Comparison of ENCODE assay signal across 1 cellular context in the genomic region with DNA sequence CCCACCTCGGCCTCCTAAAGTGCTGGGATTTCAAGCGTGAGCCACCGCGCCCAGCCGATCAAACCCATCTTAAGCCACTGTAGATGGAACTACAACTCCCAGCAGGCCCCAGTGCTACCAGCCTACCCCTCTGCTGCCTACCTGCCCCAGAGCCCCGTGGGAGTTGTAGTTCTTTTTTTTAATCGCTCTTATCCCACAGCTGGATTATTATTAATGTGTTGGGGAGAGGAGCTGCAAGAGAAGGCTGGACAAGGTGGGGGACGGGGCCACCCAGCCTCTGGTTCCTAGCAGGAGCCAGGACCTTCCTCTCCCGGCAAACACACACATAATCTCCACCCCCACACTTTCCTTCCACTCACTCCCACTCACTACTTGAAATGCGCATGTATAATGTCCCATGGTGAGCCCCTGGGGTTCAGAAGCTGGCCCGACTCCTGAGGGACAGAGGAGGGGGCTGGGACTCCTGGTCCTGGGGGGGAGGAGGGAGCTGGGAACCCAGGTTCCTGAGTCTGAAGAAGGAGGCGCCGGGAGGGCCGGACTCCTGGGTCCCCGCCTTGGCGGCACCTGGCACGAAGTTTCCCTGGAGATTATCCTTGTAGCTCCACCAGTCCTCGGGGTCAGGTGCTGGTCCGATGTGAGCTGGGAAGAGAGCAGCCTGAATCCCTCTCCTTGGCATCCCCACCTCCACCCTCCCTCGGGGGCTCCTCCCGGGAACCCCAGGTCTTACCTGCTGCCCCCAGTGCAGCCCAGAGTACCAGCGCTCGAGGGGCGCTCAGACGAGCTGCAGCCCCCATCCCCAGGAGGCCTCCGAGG.
TF ChIP-seq lines count a peak whose summit lies in the region.

No MANE protein-coding gene starts in this region.

TF ChIP-seq in HEK293, 187 proteins besides CTCF, POLR2A, EP300 and RAD21 (continued from another document and continues in another):
- TF ChIP-seq, protein P1, sequence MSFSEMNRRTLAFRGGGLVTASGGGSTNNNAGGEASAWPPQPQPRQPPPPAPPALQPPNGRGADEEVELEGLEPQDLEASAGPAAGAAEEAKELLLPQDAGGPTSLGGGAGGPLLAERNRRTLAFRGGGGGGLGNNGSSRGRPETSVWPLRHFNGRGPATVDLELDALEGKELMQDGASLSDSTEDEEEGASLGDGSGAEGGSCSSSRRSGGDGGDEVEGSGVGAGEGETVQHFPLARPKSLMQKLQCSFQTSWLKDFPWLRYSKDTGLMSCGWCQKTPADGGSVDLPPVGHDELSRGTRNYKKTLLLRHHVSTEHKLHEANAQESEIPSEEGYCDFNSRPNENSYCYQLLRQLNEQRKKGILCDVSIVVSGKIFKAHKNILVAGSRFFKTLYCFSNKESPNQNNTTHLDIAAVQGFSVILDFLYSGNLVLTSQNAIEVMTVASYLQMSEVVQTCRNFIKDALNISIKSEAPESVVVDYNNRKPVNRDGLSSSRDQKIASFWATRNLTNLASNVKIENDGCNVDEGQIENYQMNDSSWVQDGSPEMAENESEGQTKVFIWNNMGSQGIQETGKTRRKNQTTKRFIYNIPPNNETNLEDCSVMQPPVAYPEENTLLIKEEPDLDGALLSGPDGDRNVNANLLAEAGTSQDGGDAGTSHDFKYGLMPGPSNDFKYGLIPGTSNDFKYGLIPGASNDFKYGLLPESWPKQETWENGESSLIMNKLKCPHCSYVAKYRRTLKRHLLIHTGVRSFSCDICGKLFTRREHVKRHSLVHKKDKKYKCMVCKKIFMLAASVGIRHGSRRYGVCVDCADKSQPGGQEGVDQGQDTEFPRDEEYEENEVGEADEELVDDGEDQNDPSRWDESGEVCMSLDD (tag by site-specific recombination; IDR thresholded peaks at IDR 0.05) = peak; percentile 81
- TF ChIP-seq ZNF654 (tag by site-specific recombination; IDR thresholded peaks at IDR 0.05; ENCODE audit: low read depth) (no peak), SP7 (tag by site-specific recombination; IDR thresholded peaks at IDR 0.05) (peak; percentile 29; the same call in 1 of the 2 replicates), HOXC10 (CRISPR knock-in tag; IDR thresholded peaks at IDR 0.05) (0 out of 2 replicates have a peak, but pooled peaks have one; percentile 35), ZNF843 (tag by site-specific recombination; IDR thresholded peaks at IDR 0.05) (0 out of 2 replicates have a peak, but pooled peaks have one; percentile 9), ZNF837 (tag by site-specific recombination; IDR thresholded peaks at IDR 0.05) (no peak), BCL11A (tag by site-specific recombination; IDR thresholded peaks at IDR 0.05; ENCODE audit: low read depth) (peak; percentile 25; the same call in 1 of the 2 replicates), ZNF140 (tag by site-specific recombination; IDR thresholded peaks at IDR 0.05) (no peak), ZNF629 (tag by site-specific recombination; IDR thresholded peaks at IDR 0.05) (no peak), SETDB1 (IDR thresholded peaks at IDR 0.05; ENCODE audit: insufficient read length, low read length) (no peak), EGR2 (tag by site-specific recombination; IDR thresholded peaks at IDR 0.05; ENCODE audit: low read depth) (peak; percentile 83), ZNF184 (tag by site-specific recombination; IDR thresholded peaks at IDR 0.05) (no peak), ZNF624 (tag by site-specific recombination; IDR thresholded peaks at IDR 0.05) (no peak), ZBTB8A (tag by site-specific recombination; IDR thresholded peaks at IDR 0.05) (no peak), ZNF416 (tag by site-specific recombination; IDR thresholded peaks at IDR 0.05) (no peak), ZNF354C (tag by site-specific recombination; IDR thresholded peaks at IDR 0.05; ENCODE audit: borderline replicate concordance, low read depth) (no peak), OVOL3 (tag by site-specific recombination; IDR thresholded peaks at IDR 0.05) (no peak), YY1 (tag by site-specific recombination; IDR thresholded peaks at IDR 0.05) (no peak), ZNF548 (tag by site-specific recombination; IDR thresholded peaks at IDR 0.05) (no peak), ZNF48 (tag by site-specific recombination; IDR thresholded peaks at IDR 0.05) (no peak), GLI4 (tag by site-specific recombination; IDR thresholded peaks at IDR 0.05) (no peak), ZNF791 (tag by site-specific recombination; IDR thresholded peaks at IDR 0.05) (no peak), PRDM1 (tag by site-specific recombination; IDR thresholded peaks at IDR 0.05) (peak; percentile 94), MEIS1 (CRISPR knock-in tag; IDR thresholded peaks at IDR 0.05; ENCODE audit: borderline replicate concordance) (no peak), KLF16 (tag by site-specific recombination; IDR thresholded peaks at IDR 0.05) (no peak), GLI2 (tag by site-specific recombination; IDR thresholded peaks at IDR 0.05; ENCODE audit: borderline replicate concordance, low read depth) (no peak), YY2 (tag by site-specific recombination; IDR thresholded peaks at IDR 0.05) (no peak), ZBTB20 (tag by site-specific recombination; IDR thresholded peaks at IDR 0.05) (peak; percentile 10; the same call in 1 of the 2 replicates), ZNF175 (tag by site-specific recombination; IDR thresholded peaks at IDR 0.05) (no peak), TCF7L2 (IDR thresholded peaks at IDR 0.05; ENCODE audit: borderline replicate concordance, low read depth, low read length) (no peak), TRIM28 (IDR thresholded peaks at IDR 0.05; ENCODE audit: borderline replicate concordance, low read length) (no peak), GFI1B (tag by site-specific recombination; IDR thresholded peaks at IDR 0.05) (no peak), ZNF785 (tag by site-specific recombination; IDR thresholded peaks at IDR 0.05) (no peak)
- TF ChIP-seq, protein P2, sequence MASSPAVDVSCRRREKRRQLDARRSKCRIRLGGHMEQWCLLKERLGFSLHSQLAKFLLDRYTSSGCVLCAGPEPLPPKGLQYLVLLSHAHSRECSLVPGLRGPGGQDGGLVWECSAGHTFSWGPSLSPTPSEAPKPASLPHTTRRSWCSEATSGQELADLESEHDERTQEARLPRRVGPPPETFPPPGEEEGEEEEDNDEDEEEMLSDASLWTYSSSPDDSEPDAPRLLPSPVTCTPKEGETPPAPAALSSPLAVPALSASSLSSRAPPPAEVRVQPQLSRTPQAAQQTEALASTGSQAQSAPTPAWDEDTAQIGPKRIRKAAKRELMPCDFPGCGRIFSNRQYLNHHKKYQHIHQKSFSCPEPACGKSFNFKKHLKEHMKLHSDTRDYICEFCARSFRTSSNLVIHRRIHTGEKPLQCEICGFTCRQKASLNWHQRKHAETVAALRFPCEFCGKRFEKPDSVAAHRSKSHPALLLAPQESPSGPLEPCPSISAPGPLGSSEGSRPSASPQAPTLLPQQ (tag by site-specific recombination; IDR thresholded peaks at IDR 0.05) = no peak
- TF ChIP-seq, protein P3, sequence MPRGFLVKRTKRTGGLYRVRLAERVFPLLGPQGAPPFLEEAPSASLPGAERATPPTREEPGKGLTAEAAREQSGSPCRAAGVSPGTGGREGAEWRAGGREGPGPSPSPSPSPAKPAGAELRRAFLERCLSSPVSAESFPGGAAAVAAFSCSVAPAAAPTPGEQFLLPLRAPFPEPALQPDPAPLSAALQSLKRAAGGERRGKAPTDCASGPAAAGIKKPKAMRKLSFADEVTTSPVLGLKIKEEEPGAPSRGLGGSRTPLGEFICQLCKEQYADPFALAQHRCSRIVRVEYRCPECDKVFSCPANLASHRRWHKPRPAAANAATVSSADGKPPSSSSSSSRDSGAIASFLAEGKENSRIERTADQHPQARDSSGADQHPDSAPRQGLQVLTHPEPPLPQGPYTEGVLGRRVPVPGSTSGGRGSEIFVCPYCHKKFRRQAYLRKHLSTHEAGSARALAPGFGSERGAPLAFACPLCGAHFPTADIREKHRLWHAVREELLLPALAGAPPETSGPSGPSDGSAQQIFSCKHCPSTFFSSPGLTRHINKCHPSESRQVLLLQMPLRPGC (tag by site-specific recombination; IDR thresholded peaks at IDR 0.05) = no peak
- TF ChIP-seq, protein P4, sequence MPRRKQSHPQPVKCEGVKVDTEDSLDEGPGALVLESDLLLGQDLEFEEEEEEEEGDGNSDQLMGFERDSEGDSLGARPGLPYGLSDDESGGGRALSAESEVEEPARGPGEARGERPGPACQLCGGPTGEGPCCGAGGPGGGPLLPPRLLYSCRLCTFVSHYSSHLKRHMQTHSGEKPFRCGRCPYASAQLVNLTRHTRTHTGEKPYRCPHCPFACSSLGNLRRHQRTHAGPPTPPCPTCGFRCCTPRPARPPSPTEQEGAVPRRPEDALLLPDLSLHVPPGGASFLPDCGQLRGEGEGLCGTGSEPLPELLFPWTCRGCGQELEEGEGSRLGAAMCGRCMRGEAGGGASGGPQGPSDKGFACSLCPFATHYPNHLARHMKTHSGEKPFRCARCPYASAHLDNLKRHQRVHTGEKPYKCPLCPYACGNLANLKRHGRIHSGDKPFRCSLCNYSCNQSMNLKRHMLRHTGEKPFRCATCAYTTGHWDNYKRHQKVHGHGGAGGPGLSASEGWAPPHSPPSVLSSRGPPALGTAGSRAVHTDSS (tag by site-specific recombination; IDR thresholded peaks at IDR 0.05) = no peak
- TF ChIP-seq, protein P5, sequence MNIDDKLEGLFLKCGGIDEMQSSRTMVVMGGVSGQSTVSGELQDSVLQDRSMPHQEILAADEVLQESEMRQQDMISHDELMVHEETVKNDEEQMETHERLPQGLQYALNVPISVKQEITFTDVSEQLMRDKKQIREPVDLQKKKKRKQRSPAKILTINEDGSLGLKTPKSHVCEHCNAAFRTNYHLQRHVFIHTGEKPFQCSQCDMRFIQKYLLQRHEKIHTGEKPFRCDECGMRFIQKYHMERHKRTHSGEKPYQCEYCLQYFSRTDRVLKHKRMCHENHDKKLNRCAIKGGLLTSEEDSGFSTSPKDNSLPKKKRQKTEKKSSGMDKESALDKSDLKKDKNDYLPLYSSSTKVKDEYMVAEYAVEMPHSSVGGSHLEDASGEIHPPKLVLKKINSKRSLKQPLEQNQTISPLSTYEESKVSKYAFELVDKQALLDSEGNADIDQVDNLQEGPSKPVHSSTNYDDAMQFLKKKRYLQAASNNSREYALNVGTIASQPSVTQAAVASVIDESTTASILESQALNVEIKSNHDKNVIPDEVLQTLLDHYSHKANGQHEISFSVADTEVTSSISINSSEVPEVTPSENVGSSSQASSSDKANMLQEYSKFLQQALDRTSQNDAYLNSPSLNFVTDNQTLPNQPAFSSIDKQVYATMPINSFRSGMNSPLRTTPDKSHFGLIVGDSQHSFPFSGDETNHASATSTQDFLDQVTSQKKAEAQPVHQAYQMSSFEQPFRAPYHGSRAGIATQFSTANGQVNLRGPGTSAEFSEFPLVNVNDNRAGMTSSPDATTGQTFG (tag by site-specific recombination; IDR thresholded peaks at IDR 0.05; ENCODE audit: borderline replicate concordance) = no peak
- TF ChIP-seq, protein P6, sequence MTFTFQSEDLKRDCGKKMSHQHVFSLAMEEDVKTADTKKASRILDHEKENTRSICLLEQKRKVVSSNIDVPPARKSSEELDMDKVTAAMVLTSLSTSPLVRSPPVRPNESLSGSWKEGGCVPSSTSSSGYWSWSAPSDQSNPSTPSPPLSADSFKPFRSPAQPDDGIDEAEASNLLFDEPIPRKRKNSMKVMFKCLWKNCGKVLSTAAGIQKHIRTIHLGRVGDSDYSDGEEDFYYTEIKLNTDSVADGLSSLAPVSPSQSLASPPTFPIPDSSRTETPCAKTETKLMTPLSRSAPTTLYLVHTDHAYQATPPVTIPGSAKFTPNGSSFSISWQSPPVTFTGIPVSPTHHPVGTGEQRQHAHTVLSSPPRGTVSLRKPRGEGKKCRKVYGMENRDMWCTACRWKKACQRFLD (tag by site-specific recombination; IDR thresholded peaks at IDR 0.05) = no peak
- TF ChIP-seq, protein P7, sequence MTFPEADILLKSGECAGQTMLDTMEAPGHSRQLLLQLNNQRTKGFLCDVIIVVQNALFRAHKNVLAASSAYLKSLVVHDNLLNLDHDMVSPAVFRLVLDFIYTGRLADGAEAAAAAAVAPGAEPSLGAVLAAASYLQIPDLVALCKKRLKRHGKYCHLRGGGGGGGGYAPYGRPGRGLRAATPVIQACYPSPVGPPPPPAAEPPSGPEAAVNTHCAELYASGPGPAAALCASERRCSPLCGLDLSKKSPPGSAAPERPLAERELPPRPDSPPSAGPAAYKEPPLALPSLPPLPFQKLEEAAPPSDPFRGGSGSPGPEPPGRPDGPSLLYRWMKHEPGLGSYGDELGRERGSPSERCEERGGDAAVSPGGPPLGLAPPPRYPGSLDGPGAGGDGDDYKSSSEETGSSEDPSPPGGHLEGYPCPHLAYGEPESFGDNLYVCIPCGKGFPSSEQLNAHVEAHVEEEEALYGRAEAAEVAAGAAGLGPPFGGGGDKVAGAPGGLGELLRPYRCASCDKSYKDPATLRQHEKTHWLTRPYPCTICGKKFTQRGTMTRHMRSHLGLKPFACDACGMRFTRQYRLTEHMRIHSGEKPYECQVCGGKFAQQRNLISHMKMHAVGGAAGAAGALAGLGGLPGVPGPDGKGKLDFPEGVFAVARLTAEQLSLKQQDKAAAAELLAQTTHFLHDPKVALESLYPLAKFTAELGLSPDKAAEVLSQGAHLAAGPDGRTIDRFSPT (tag by site-specific recombination; IDR thresholded peaks at IDR 0.05) = peak; percentile 42; the same call in 1 of the 2 replicates
- TF ChIP-seq, protein P8, sequence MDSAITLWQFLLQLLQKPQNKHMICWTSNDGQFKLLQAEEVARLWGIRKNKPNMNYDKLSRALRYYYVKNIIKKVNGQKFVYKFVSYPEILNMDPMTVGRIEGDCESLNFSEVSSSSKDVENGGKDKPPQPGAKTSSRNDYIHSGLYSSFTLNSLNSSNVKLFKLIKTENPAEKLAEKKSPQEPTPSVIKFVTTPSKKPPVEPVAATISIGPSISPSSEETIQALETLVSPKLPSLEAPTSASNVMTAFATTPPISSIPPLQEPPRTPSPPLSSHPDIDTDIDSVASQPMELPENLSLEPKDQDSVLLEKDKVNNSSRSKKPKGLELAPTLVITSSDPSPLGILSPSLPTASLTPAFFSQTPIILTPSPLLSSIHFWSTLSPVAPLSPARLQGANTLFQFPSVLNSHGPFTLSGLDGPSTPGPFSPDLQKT (IDR thresholded peaks at IDR 0.05; ENCODE audit: borderline replicate concordance, low read depth, low read length) = no peak
- TF ChIP-seq, protein P9, sequence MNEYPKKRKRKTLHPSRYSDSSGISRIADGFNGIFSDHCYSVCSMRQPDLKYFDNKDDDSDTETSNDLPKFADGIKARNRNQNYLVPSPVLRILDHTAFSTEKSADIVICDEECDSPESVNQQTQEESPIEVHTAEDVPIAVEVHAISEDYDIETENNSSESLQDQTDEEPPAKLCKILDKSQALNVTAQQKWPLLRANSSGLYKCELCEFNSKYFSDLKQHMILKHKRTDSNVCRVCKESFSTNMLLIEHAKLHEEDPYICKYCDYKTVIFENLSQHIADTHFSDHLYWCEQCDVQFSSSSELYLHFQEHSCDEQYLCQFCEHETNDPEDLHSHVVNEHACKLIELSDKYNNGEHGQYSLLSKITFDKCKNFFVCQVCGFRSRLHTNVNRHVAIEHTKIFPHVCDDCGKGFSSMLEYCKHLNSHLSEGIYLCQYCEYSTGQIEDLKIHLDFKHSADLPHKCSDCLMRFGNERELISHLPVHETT (tag by site-specific recombination; IDR thresholded peaks at IDR 0.05) = no peak
- TF ChIP-seq, protein P10, sequence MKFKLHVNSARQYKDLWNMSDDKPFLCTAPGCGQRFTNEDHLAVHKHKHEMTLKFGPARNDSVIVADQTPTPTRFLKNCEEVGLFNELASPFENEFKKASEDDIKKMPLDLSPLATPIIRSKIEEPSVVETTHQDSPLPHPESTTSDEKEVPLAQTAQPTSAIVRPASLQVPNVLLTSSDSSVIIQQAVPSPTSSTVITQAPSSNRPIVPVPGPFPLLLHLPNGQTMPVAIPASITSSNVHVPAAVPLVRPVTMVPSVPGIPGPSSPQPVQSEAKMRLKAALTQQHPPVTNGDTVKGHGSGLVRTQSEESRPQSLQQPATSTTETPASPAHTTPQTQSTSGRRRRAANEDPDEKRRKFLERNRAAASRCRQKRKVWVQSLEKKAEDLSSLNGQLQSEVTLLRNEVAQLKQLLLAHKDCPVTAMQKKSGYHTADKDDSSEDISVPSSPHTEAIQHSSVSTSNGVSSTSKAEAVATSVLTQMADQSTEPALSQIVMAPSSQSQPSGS (tag by site-specific recombination; IDR thresholded peaks at IDR 0.05; ENCODE audit: low read depth) = no peak
